9 cellular contexts compared by ENCODE assay signal in genomic region chr10:76547352-76547972, GRCh38.
DNase-seq lines count a peak whose midpoint lies in the region; ATAC-seq and TF ChIP-seq lines count a peak whose summit lies in the region.
"Had no signal": no experiment of that assay in that cellular context is flagged by ENCODE, and none has a peak within 500 bp of the region (broad histone marks: within the 10 kb centered on the region; RNA-seq: fewer than 3 reads in every experiment).

No MANE protein-coding gene starts in this region.

- no peak overlapping the region for H3K27ac Mint-ChIP-seq in glutamatergic neuron (ENCODE audit: unreplicated experiment)
- H3K27ac Mint-ChIP-seq: T-helper 17 cell had no signal

- H3K4me3 ChIP-seq in PC-3 (ENCODE audit: low read length) = peak overlapping the region; percentile 44

- H2AFZ ChIP-seq in PC-3 (ENCODE audit: low read length) = peak overlapping the region; percentile 84

- POLR2A ChIA-PET in PC-3 (lab: Charles Lee; ENCODE audit: unreplicated experiment) = no interaction called here

- no peaks in the 10 kb centered on the region for H3K36me3 Mint-ChIP-seq in glutamatergic neuron (ENCODE audit: unreplicated experiment)

- H3F3A ChIP-seq in PC-3 (ENCODE audit: low read length, unreplicated experiment) = no peaks in the 10 kb centered on the region

- H3K9me3 ChIP-seq in PC-3 (ENCODE audit: low read length) = no peaks in the 10 kb centered on the region

- peaks cover 5% of the 10 kb centered on the region for H3K4me1 ChIP-seq in PC-3 (ENCODE audit: insufficient read depth, low read length)

- peaks cover 26% of the 10 kb centered on the region for H3K27me3 ChIP-seq in PC-3 (ENCODE audit: low read length)

- H3K4me2 ChIP-seq in PC-3 (ENCODE audit: low read length) = peak overlapping the region; percentile 72

- in situ Hi-C loops in Caki2 (cut with HindIII; ENCODE audit: low pct_unique_long_range_greater_than_20kb, low sequenced_read_pairs) = no loop called here

- peak; percentile 83 for ATAC-seq in GM21390 (IDR thresholded peaks at IDR 0.05; ENCODE audit: unreplicated experiment)
- ATAC-seq in PC-3 = peak; percentile 85
- ATAC-seq in HG02763 (IDR thresholded peaks at IDR 0.05; ENCODE audit: unreplicated experiment) = no peak
- ATAC-seq: T-helper 17 cell had no signal

- no peak overlapping the region for H3K27ac ChIP-seq in PC-3 (ENCODE audit: low read length)

- BruUV-seq in PC-3 (replicated peaks; lab: Mats Ljungman, UMichigan) = no TSS peak

- H4K20me1 ChIP-seq in PC-3 (ENCODE audit: low read length) = no peaks in the 10 kb centered on the region

- H3K27me3 Mint-ChIP-seq in glutamatergic neuron (ENCODE audit: unreplicated experiment) = peaks cover 2% of the 10 kb centered on the region

- TF ChIP-seq CTCF in PC-3 (conservative IDR thresholded peaks at IDR 0.05; ENCODE audit: low read depth, low read length) (peak; percentile 100), glutamatergic neuron (IDR thresholded peaks at IDR 0.05; ENCODE audit: partially characterized antibody, unreplicated experiment) (peak; percentile 88)

- intact Hi-C loops in PC-3 (cut with micrococcal nuclease) (loop anchor here (1.0 to 10.0 kb wide), 8 partner anchors 245 to 1147 kb away; partner anchors contain the start of gene ZNF503), posterior cingulate gyrus (cut with DNase I) (loop anchor here (2.0 kb wide), 1 partner anchor 1151 kb away; no protein-coding TSS in a partner anchor)

- no peaks in the 10 kb centered on the region for H3K9me3 Mint-ChIP-seq in glutamatergic neuron (ENCODE audit: unreplicated experiment)

- H3K9me2 ChIP-seq in PC-3 (replicated peaks; ENCODE audit: low read length) = no peaks in the 10 kb centered on the region

- DNase-seq in Caki2 (ENCODE audit: low read depth) = peak; percentile 61
- peak; percentile 74 for DNase-seq in LHCN-M2 (ENCODE audit: low read depth)
- DNase-seq in PC-3 = peak; percentile 100
- DNase-seq in activated naive CD4-positive, alpha-beta T cell treated with Interleukin-2 at 50 U/mL for 16 hours = peak; percentile 20
- DNase-seq in glutamatergic neuron = peak; percentile 82
- DNase-seq in posterior cingulate gyrus = peak in 9 of 10 donors; percentile 30 to 90 (median 74)

- peak overlapping the region; percentile 0; the same call in 1 of the 2 replicates for H3K9ac ChIP-seq in PC-3 (ENCODE audit: low read length)

- no peaks in the 10 kb centered on the region for H3K36me3 ChIP-seq in PC-3 (ENCODE audit: low read depth, low read length)

- H3K4me3 Mint-ChIP-seq in glutamatergic neuron (ENCODE audit: unreplicated experiment) = no peak overlapping the region
- H3K4me3 Mint-ChIP-seq: T-helper 17 cell had no signal

- H3K79me2 ChIP-seq in PC-3 (ENCODE audit: low read length) = no peaks in the 10 kb centered on the region

- CTCF ChIA-PET in PC-3 (lab: Charles Lee) = interaction anchor here (0.7 kb wide), 1 partner anchor 210 kb away, joined by 4 read pairs; no protein-coding TSS in a partner anchor

- H3K4me1 Mint-ChIP-seq in glutamatergic neuron (ENCODE audit: low read depth, unreplicated experiment) = peaks cover 2% of the 10 kb centered on the region
- H3K4me1 Mint-ChIP-seq: T-helper 17 cell had no signal

Comparison
In these comparisons a context has a peak if more than half of its experiments do, and no peak if none do; other contexts are left out.
1. DNase-seq: peak in every context shown above with its lines; median percentile 100 in PC-3; 82 in glutamatergic neuron; 74 in LHCN-M2; 74 in posterior cingulate gyrus; 61 in Caki2; 20 in activated naive CD4-positive, alpha-beta T cell treated with Interleukin-2 at 50 U/mL for 16 hours.